Comparison of ENCODE assay signal across 9 cellular contexts in the genomic region with DNA sequence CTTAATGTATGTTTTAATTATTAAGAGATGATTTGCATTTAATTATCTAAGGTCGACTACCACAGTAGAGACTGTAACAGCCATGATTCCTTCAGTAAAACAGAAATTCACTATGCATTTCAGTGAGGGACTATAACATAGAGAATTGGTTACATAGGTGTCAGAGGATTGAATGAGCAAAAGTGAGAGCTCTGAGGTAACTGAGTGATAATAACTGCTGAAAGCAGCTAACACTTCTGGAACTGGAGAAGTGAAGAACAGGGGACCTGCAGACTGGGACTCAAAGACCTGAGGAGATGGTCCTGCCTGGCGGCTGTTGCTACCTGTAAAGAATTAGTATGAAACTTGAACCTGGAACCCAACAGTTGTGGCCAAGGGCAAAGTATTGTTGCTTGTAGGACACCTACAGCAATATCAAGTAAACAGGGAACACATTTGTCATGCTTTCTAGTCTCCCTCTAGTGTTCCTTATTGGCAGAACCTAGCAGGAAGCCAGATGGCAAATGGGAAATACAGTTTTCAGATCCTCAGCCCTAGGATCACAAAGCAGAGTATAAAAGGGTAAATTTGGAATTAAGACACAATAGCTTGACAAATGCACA.
A peak's percentile ranks its signal among the peaks of the same experiment; 100 is the strongest.
DNase-seq lines count a peak whose midpoint lies in the region; ATAC-seq and TF ChIP-seq lines count a peak whose summit lies in the region.
"Had no signal": no experiment of that assay in that cellular context is flagged by ENCODE, and none has a peak within 500 bp of the region (broad histone marks: within the 10 kb centered on the region; RNA-seq: fewer than 3 reads in every experiment).

No MANE protein-coding gene starts in this region.

- DNase-seq in AG08395 (ENCODE audit: low spot score) (peak; percentile 50), GM13976 (ENCODE audit: low spot score) (peak; percentile 25), NCI-H2029 (lab: John Stamatoyannopoulos, UW) (peak; percentile 58), adrenal gland (no peak), kidney epithelial cell (ENCODE audit: low read depth) (peak; percentile 1)
- no peak for DNase-seq in activated effector memory CD4-positive, alpha-beta T cell treated with Interleukin-2 at 50 U/mL for 16 hours
- no peak for DNase-seq in activated T-helper 2 cell treated with anti-CD3 and anti-CD28 coated beads, Interferon-gamma antibody, Interleukin-2, Interleukin-4, amounts not matched to agents 10 μg/mL and 5 μg/mL and 100 μg/mL, durations not matched to agents 14 hours and 24 hours and 36 hours (ENCODE audit: low spot score)

- TF ChIP-seq CTCF in GM13976 (IDR thresholded peaks at IDR 0.05; ENCODE audit: borderline replicate concordance, control extremely low read depth, extremely low read depth, insufficient read depth, missing control alignments) (peak; percentile 37), adrenal gland (IDR thresholded peaks at IDR 0.05) (peak; percentile 19 to 47 (median 39)), kidney epithelial cell (IDR thresholded peaks at IDR 0.05; ENCODE audit: insufficient read depth, low read length, poor library complexity, severe bottlenecking) (peak; percentile 70)

- no peak overlapping the region for H3K27ac Mint-ChIP-seq in activated T-helper 2 cell treated with anti-CD3 and anti-CD28 coated beads, Interferon-gamma antibody, Interleukin-2, Interleukin-4, amounts not matched to agents 10 μg/mL and 5 μg/mL and 100 μg/mL, durations not matched to agents 14 hours and 24 hours and 36 hours

- ATAC-seq in HG02884 (IDR thresholded peaks at IDR 0.05; ENCODE audit: unreplicated experiment) = peak; percentile 73

- no peaks in the 10 kb centered on the region for H3K9me3 ChIP-seq in adrenal gland (replicated peaks in 1 of 3)
- H3K9me3 ChIP-seq: HAP-1 had no signal

- H3K4me1 ChIP-seq in adrenal gland (replicated peaks in 1 of 2) = peaks cover 5 to 15% of the 10 kb centered on the region in 2 donors

- no peak overlapping the region for H3K4me3 Mint-ChIP-seq in activated T-helper 2 cell treated with anti-CD3 and anti-CD28 coated beads, Interferon-gamma antibody, Interleukin-2, Interleukin-4, amounts not matched to agents 10 μg/mL and 5 μg/mL and 100 μg/mL, durations not matched to agents 14 hours and 24 hours and 36 hours (ENCODE audit: low read depth)

- H3K27me3 ChIP-seq in adrenal gland = no peaks in the 10 kb centered on the region
- no peaks in the 10 kb centered on the region for H3K27me3 ChIP-seq in kidney epithelial cell (ENCODE audit: control insufficient read depth, insufficient read depth, low read length)

- no peaks in the 10 kb centered on the region for H3K9me3 Mint-ChIP-seq in activated T-helper 2 cell treated with anti-CD3 and anti-CD28 coated beads, Interferon-gamma antibody, Interleukin-2, Interleukin-4, amounts not matched to agents 10 μg/mL and 5 μg/mL and 100 μg/mL, durations not matched to agents 14 hours and 24 hours and 36 hours

- 88 to 100% (median 90%) methylated on average over 2 of the region's 2 CpGs for WGBS in adrenal gland, 4 donors

- H3K36me3 ChIP-seq in adrenal gland (replicated peaks in 1 of 2) (no peaks in the 10 kb centered on the region), kidney epithelial cell (ENCODE audit: control insufficient read depth, insufficient read depth, low read length) (no peaks in the 10 kb centered on the region)
- H3K36me3 ChIP-seq: HAP-1 had no signal

- H3K4me3 ChIP-seq in adrenal gland (no peak overlapping the region), kidney epithelial cell (ENCODE audit: low read depth, low read length) (no peak overlapping the region)
- H3K4me3 ChIP-seq: HAP-1 had no signal

- no peaks in the 10 kb centered on the region for H3K27me3 Mint-ChIP-seq in activated T-helper 2 cell treated with anti-CD3 and anti-CD28 coated beads, Interferon-gamma antibody, Interleukin-2, Interleukin-4, amounts not matched to agents 10 μg/mL and 5 μg/mL and 100 μg/mL, durations not matched to agents 14 hours and 24 hours and 36 hours (ENCODE audit: low read depth)

- no peaks in the 10 kb centered on the region for H3K36me3 Mint-ChIP-seq in activated T-helper 2 cell treated with anti-CD3 and anti-CD28 coated beads, Interferon-gamma antibody, Interleukin-2, Interleukin-4, amounts not matched to agents 10 μg/mL and 5 μg/mL and 100 μg/mL, durations not matched to agents 14 hours and 24 hours and 36 hours (ENCODE audit: low read depth)

- H3K4me1 Mint-ChIP-seq in activated T-helper 2 cell treated with anti-CD3 and anti-CD28 coated beads, Interferon-gamma antibody, Interleukin-2, Interleukin-4, amounts not matched to agents 10 μg/mL and 5 μg/mL and 100 μg/mL, durations not matched to agents 14 hours and 24 hours and 36 hours (ENCODE audit: low read depth) = peaks cover 15% of the 10 kb centered on the region

- in situ Hi-C loops in GM13976 (cut with MboI; ENCODE audit: low sequenced_read_pairs, unreplicated experiment) = no loop called here

- no peak for TF ChIP-seq POLR2A in adrenal gland (IDR thresholded peaks at IDR 0.05)

- H3K27ac ChIP-seq in adrenal gland = no peak overlapping the region

- intact Hi-C loops in adrenal gland (cut with DNase I) = no loop called here
- intact Hi-C loops in activated T-helper 2 cell treated with anti-CD3 and anti-CD28 coated beads, Interferon-gamma antibody, Interleukin-2, Interleukin-4, amounts not matched to agents 10 μg/mL and 5 μg/mL and 100 μg/mL, durations not matched to agents 14 hours and 24 hours and 36 hours (cut with micrococcal nuclease) = loop anchor here (10.0 kb wide), 1 partner anchor 60 kb away; no protein-coding TSS in a partner anchor

Comparison
In these comparisons a context has a peak if more than half of its experiments do, and no peak if none do; other contexts are left out.
1. DNase-seq: peak in AG08395 (single experiment), GM13976 (single experiment), NCI-H2029 (single experiment) and kidney epithelial cell (single experiment); none in adrenal gland (0 of 7), activated effector memory CD4-positive, alpha-beta T cell treated with Interleukin-2 at 50 U/mL for 16 hours (single experiment) and activated T-helper 2 cell treated with anti-CD3 and anti-CD28 coated beads, Interferon-gamma antibody, Interleukin-2, Interleukin-4, amounts not matched to agents 10 μg/mL and 5 μg/mL and 100 μg/mL, durations not matched to agents 14 hours and 24 hours and 36 hours (single experiment).
2. Peak in every context shown above with its lines, with median percentiles within 50 percentile points of each other: CTCF ChIP-seq.